Comparison of ENCODE assay signal across 8 cellular contexts in genomic region chr1:85581802-85582686, GRCh38. TPM values are rescaled to one million over a fixed set of nuclear protein-coding genes. Genes with fewer than 3 reads are reported as not detected.
DNase-seq lines count a peak whose midpoint lies in the region; ATAC-seq and TF ChIP-seq lines count a peak whose summit lies in the region.

No MANE protein-coding gene starts in this region.

- H3K27ac ChIP-seq in A673 (ENCODE audit: low read depth, low read length, poor library complexity, severe bottlenecking) (peak overlapping the region; percentile 98), lower lobe of right lung (peak overlapping the region; percentile 97)

- H3K4me1 ChIP-seq in A673 (ENCODE audit: insufficient read depth, low read length, poor library complexity, severe bottlenecking): peaks cover 46% of the 10 kb centered on the region
- peaks cover 42% of the 10 kb centered on the region for H3K4me1 ChIP-seq in lower lobe of right lung

- H3K9me3 ChIP-seq in A673 (ENCODE audit: low read depth, low read length, poor library complexity, severe bottlenecking) (no peaks in the 10 kb centered on the region), lower lobe of right lung (no peaks in the 10 kb centered on the region)

- DNase-seq in A673 (ENCODE audit: low spot score) (peak; percentile 77), HuH-7 (ENCODE audit: low spot score) (peak; percentile 65), choroid plexus epithelial cell (ENCODE audit: low read depth) (peak; percentile 88), lower lobe of right lung (peak; percentile 80), NCI-H187 (lab: John Stamatoyannopoulos, UW) (no peak)
- no peak for DNase-seq in stimulated activated CD4-positive, alpha-beta T cell treated with anti-CD3 and anti-CD28 coated beads, Interleukin-2, amount 100 ng/mL, for 48 hours
- DNase-seq in stimulated activated CD8-positive, alpha-beta memory T cell treated with anti-CD3 and anti-CD28 coated beads, Interleukin-4, amount 100 ng/mL, for 48 hours: no peak

- H3K27me3 ChIP-seq in A673 (replicated peaks; ENCODE audit: insufficient read depth, low read depth, low read length, poor library complexity): no peaks in the 10 kb centered on the region
- peaks cover 12% of the 10 kb centered on the region for H3K27me3 ChIP-seq in lower lobe of right lung (ENCODE audit: low read depth)

- intact Hi-C loops in A673 (cut with micrococcal nuclease; ENCODE audit: unreplicated experiment): loop anchor here (1.0 to 5.0 kb wide), 4 partner anchors 110 to 274 kb away; partner anchors contain the start of gene ZNHIT6
- intact Hi-C loops in lower lobe of right lung (cut with DNase I): no loop called here

- ATAC-seq in lower lobe of right lung (peak; percentile 59 to 60), HG02885 (IDR thresholded peaks at IDR 0.05; ENCODE audit: poor library complexity, unreplicated experiment) (no peak)

- peaks cover 11% of the 10 kb centered on the region for H3K36me3 ChIP-seq in A673 (ENCODE audit: insufficient read depth, low read length, poor library complexity, severe bottlenecking)
- peaks cover 11% of the 10 kb centered on the region for H3K36me3 ChIP-seq in lower lobe of right lung

- CTCF ChIA-PET in A673 (lab: Charles Lee): interaction anchor here (0.5 to 2.0 kb wide), 4 partner anchors 13 to 136 kb away, joined by 3 to 7 read pairs (median 5); no protein-coding TSS in a partner anchor

- POLR2A ChIA-PET in A673 (lab: Charles Lee; ENCODE audit: low non-redundant PET): interaction anchor here (0.9 to 1.0 kb wide), 2 partner anchors 210 to 289 kb away, joined by 3 to 5 read pairs; no protein-coding TSS in a partner anchor

- H3K4me3 ChIP-seq in A673 (ENCODE audit: low read depth, low read length, poor library complexity, severe bottlenecking): peak overlapping the region; percentile 83
- H3K4me3 ChIP-seq in choroid plexus epithelial cell (ENCODE audit: low read depth, low read length): peak overlapping the region; percentile 70
- H3K4me3 ChIP-seq in lower lobe of right lung: peak overlapping the region; percentile 67

- TF ChIP-seq CTCF in A673 (conservative IDR thresholded peaks at IDR 0.05; ENCODE audit: low read depth, low read length) (peak; percentile 45), choroid plexus epithelial cell (conservative IDR thresholded peaks at IDR 0.05; ENCODE audit: low read depth, low read length) (peak; percentile 61), lower lobe of right lung (IDR thresholded peaks at IDR 0.05) (peak; percentile 35)

- BruUV-seq in A673 (replicated peaks; lab: Mats Ljungman, UMichigan): TSS peak; percentile 53

RNA-seq across cellular contexts. Expression of gene CCN1, which starts 1.5 kb away (rescaled TPM):
- 13.5 and 24.3 TPM in 2 replicates for total RNA-seq in A673 (2021)
- 74.3 TPM for total RNA-seq in lower lobe of right lung

Comparison
In these comparisons a context has a peak if more than half of its experiments do, and no peak if none do; other contexts are left out.
1. DNase-seq: peak in A673 (single experiment), HuH-7 (single experiment), choroid plexus epithelial cell (single experiment) and lower lobe of right lung (single experiment); none in stimulated activated CD4-positive, alpha-beta T cell treated with anti-CD3 and anti-CD28 coated beads, Interleukin-2, amount 100 ng/mL, for 48 hours (0 of 2), stimulated activated CD8-positive, alpha-beta memory T cell treated with anti-CD3 and anti-CD28 coated beads, Interleukin-4, amount 100 ng/mL, for 48 hours (single experiment) and NCI-H187 (0 of 2).
2. Peak in every context shown above with its lines, with median percentiles within 50 percentile points of each other: H3K4me3 ChIP-seq and CTCF ChIP-seq.